In genomic region chr12:113422929-113423669, GRCh38 we compare ENCODE assay signal across 9 cellular contexts. TPM values are rescaled to one million over a fixed set of nuclear protein-coding genes. Genes with fewer than 3 reads are reported as not detected.
A peak's percentile ranks its signal among the peaks of the same experiment; 100 is the strongest.
DNase-seq lines count a peak whose midpoint lies in the region; ATAC-seq and TF ChIP-seq lines count a peak whose summit lies in the region.
"Had no signal": no experiment of that assay in that cellular context is flagged by ENCODE, and none has a peak within 500 bp of the region (broad histone marks: within the 10 kb centered on the region; RNA-seq: fewer than 3 reads in every experiment).

No MANE protein-coding gene starts in this region.

- WGBS in heart left ventricle, 4 donors: 72 to 83% (median 77%) methylated on average over 6 of the region's 6 CpGs
- 70% methylated on average over 6 of the region's 6 CpGs for WGBS in right cardiac atrium
- 90% methylated on average over 6 of the region's 6 CpGs for WGBS in mammary epithelial cell (ENCODE audit: low coverage, missing lambda C conversion rate)
- WGBS in mesodermal cell (ENCODE audit: insufficient coverage in 2 of 2), 2 experiments: 90 to 100% methylated on average over 1 to 4 of the region's 6 CpGs

- TF ChIP-seq POLR2A in heart left ventricle (IDR thresholded peaks at IDR 0.05) (no peak), vagina (IDR thresholded peaks at IDR 0.05) (no peak)

- DNase-seq in heart left ventricle (no peak), right cardiac atrium (no peak), mammary epithelial cell (peak; percentile 30), vagina (ENCODE audit: extremely low spot score in 2 of 2) (no peak)
- DNase-seq in activated naive CD4-positive, alpha-beta T cell treated with anti-CD3 and anti-CD28 coated beads, Interleukin-2, amount 50 U/mL, for 72 hours (ENCODE audit: low spot score in 2 of 2): no peak
- no peak for DNase-seq in activated effector memory CD4-positive, alpha-beta T cell treated with Interleukin-2 at 50 U/mL for 16 hours
- DNase-seq: activated naive CD4-positive, alpha-beta T cell treated with Interleukin-2 at 50 U/mL for 16 hours had no signal

- dilution Hi-C loops in mammary epithelial cell (cut with HindIII; ENCODE audit: low sequenced_read_pairs): no loop called here

- TF ChIP-seq CTCF in heart left ventricle (IDR thresholded peaks at IDR 0.05): no peak
- no peak for TF ChIP-seq CTCF in mammary epithelial cell (conservative IDR thresholded peaks at IDR 0.05 in 1 of 2, IDR thresholded peaks at IDR 0.05 in 1 of 2; ENCODE audit: extremely low read depth in 1 of 2, insufficient read depth in 1 of 2, low read depth in 1 of 2, low read length in 2 of 2)
- no peak for TF ChIP-seq CTCF in vagina (IDR thresholded peaks at IDR 0.05)

- H3K4me1 ChIP-seq in heart left ventricle (peaks cover 0 to 28% (median 5%) of the 10 kb centered on the region in 12 donors), right cardiac atrium (ENCODE audit: control insufficient read depth, insufficient read depth, low read length) (no peaks in the 10 kb centered on the region), mammary epithelial cell (ENCODE audit: insufficient read depth, low read length) (peaks cover 5% of the 10 kb centered on the region), mesodermal cell (ENCODE audit: control insufficient read depth, insufficient read depth, low read length, poor library complexity, severe bottlenecking) (peaks cover 3% of the 10 kb centered on the region), vagina (peaks cover 6% of the 10 kb centered on the region)

- peak overlapping the region; percentile 86 for H2AFZ ChIP-seq in mammary epithelial cell (ENCODE audit: low read depth, low read length)

- BruUV-seq in mammary epithelial cell (replicated peaks; lab: Mats Ljungman, UMichigan): no TSS peak

- in situ Hi-C loops in mammary epithelial cell (cut with MboI; ENCODE audit: low sequenced_read_pairs in 2 of 2): loop anchor here (5.0 to 10.0 kb wide), 3 partner anchors 108 to 228 kb away; no protein-coding TSS in a partner anchor

- H3K4me2 ChIP-seq in mammary epithelial cell (ENCODE audit: insufficient read depth, low read depth, low read length): peak overlapping the region; percentile 99

- H3K27ac ChIP-seq in heart left ventricle (peak overlapping the region in 6 of 12 donors; percentile 62 to 93 (median 72)), right cardiac atrium (ENCODE audit: low read length) (no peak overlapping the region), mammary epithelial cell (ENCODE audit: insufficient read depth, low read depth, low read length) (peak overlapping the region; percentile 27), mesodermal cell (ENCODE audit: low read depth, low read length, severe bottlenecking) (no peak overlapping the region), vagina (no peak overlapping the region)

- H3K9me3 ChIP-seq in heart left ventricle (no peaks in the 10 kb centered on the region), right cardiac atrium (ENCODE audit: control insufficient read depth, low read length) (no peaks in the 10 kb centered on the region), mammary epithelial cell (replicated peaks; ENCODE audit: insufficient read depth, low read length) (no peaks in the 10 kb centered on the region), mesodermal cell (ENCODE audit: control insufficient read depth, low read length) (no peaks in the 10 kb centered on the region), vagina (no peaks in the 10 kb centered on the region)

- H3K4me3 ChIP-seq in heart left ventricle (peak overlapping the region in 11 of 12 donors; percentile 43 to 82 (median 58)), right cardiac atrium (ENCODE audit: low read length) (no peak overlapping the region), mammary epithelial cell (replicated peaks in 1 of 3; ENCODE audit: insufficient read depth in 1 of 3, low read depth in 2 of 3, low read length in 3 of 3) (peak overlapping the region; percentile 50 to 65 (median 62)), mesodermal cell (ENCODE audit: extremely low read depth, insufficient read depth, low read length, poor library complexity, severe bottlenecking) (peak overlapping the region; percentile 40), vagina (peak overlapping the region; percentile 34 to 41)

- H3K27me3 ChIP-seq in heart left ventricle (no peaks in the 10 kb centered on the region), right cardiac atrium (ENCODE audit: control insufficient read depth, insufficient read depth) (no peaks in the 10 kb centered on the region), mammary epithelial cell (ENCODE audit: insufficient read depth, low read length) (no peaks in the 10 kb centered on the region), vagina (no peaks in the 10 kb centered on the region)

- ATAC-seq in heart left ventricle (no peak), right cardiac atrium (no peak), HG02938 (IDR thresholded peaks at IDR 0.05; ENCODE audit: unreplicated experiment) (no peak)
- no peak for ATAC-seq in activated naive CD4-positive, alpha-beta T cell treated with anti-CD3 and anti-CD28 coated beads, Interleukin-2, amount 50 U/mL, for 72 hours

- CTCF ChIA-PET in mammary epithelial cell (lab: Charles Lee; ENCODE audit: low non-redundant PET): no interaction called here

- intact Hi-C loops in heart left ventricle (cut with DNase I) (loop anchor here in 8 of 10 donors (5.0 to 10.0 kb wide), 5 partner anchors 108 to 228 kb away; no protein-coding TSS in a partner anchor), right cardiac atrium (cut with DNase I) (loop anchor here (5.0 to 10.0 kb wide), 3 partner anchors 108 to 228 kb away; no protein-coding TSS in a partner anchor), mammary epithelial cell (cut with micrococcal nuclease) (loop anchor here (5.0 kb wide), 1 partner anchor 66 kb away; the partner anchor contains the start of gene PLBD2), vagina (cut with DNase I) (no loop called here)

- H4K20me1 ChIP-seq in mammary epithelial cell (ENCODE audit: insufficient read depth, low read length): no peaks in the 10 kb centered on the region

- no peaks in the 10 kb centered on the region for H3K9me3 Mint-ChIP-seq in activated naive CD4-positive, alpha-beta T cell treated with anti-CD3 and anti-CD28 coated beads, Interleukin-2, amount 50 U/mL, for 72 hours

- no peaks in the 10 kb centered on the region for H3K36me3 Mint-ChIP-seq in activated naive CD4-positive, alpha-beta T cell treated with anti-CD3 and anti-CD28 coated beads, Interleukin-2, amount 50 U/mL, for 72 hours

- peak overlapping the region; percentile 78 for H3K9ac ChIP-seq in mammary epithelial cell (ENCODE audit: insufficient read depth, low read length)

- peak overlapping the region in 1 of 2 donors; percentile 89 for H3K27ac Mint-ChIP-seq in activated naive CD4-positive, alpha-beta T cell treated with anti-CD3 and anti-CD28 coated beads, Interleukin-2, amount 50 U/mL, for 72 hours

- peaks cover 4% of the 10 kb centered on the region for H3K79me2 ChIP-seq in mammary epithelial cell (ENCODE audit: insufficient read depth, low read length)

- no peaks in the 10 kb centered on the region for H3K36me3 ChIP-seq in heart left ventricle
- no peaks in the 10 kb centered on the region for H3K36me3 ChIP-seq in mammary epithelial cell (ENCODE audit: insufficient read depth, low read length)
- no peaks in the 10 kb centered on the region for H3K36me3 ChIP-seq in mesodermal cell (ENCODE audit: control insufficient read depth, insufficient read depth, low read length)
- no peaks in the 10 kb centered on the region for H3K36me3 ChIP-seq in vagina

RNA-seq across cellular contexts. Expression of gene SDSL, which starts 0.9 kb away (rescaled TPM):
- total RNA-seq in heart left ventricle: 10 to 100 TPM in 4 of 9 donors, 1 to 10 TPM in 5; 2.6 to 21.0 (median 7.9) TPM
- 1 to 10 TPM; 2.5 to 3.3 TPM for polyA plus RNA-seq in heart left ventricle
- 1 to 10 TPM; 4.2 to 9.5 (median 5.7) TPM for total RNA-seq in right cardiac atrium
- polyA plus RNA-seq in right cardiac atrium: 8.0 TPM
- total RNA-seq in mammary epithelial cell: 10 to 100 TPM in 1 of 2 donors, 1 to 10 TPM in 1; 5.7 to 10.8 TPM
- polyA plus RNA-seq in mammary epithelial cell: 6.1 TPM
- polyA minus RNA-seq in mammary epithelial cell: 4.7 TPM
- 4.1 TPM for polyA plus RNA-seq in mesodermal cell (2013, experiment 1 of 2)
- 4.2 TPM for polyA plus RNA-seq in mesodermal cell (2013, experiment 2 of 2)
- total RNA-seq in vagina: not detected
- total RNA-seq in activated naive CD4-positive, alpha-beta T cell treated with anti-CD3 and anti-CD28 coated beads, Interleukin-2, amount 50 U/mL, for 72 hours: 1 to 10 TPM in 1 of 2 donors, not detected in 1; 2.9 TPM

RNA-seq across cellular contexts. Expression of gene SDS, which starts 19.4 kb away (rescaled TPM):
- total RNA-seq in heart left ventricle: 10 to 100 TPM in 1 of 9 donors, 1 to 10 TPM in 1, under 1 TPM in 2, not detected in 5; 0.28 to 10.5 (median 0.99) TPM
- under 1 TPM in 1 of 2 donors, not detected in 1; 0.32 TPM for polyA plus RNA-seq in heart left ventricle
- under 1 TPM in 3 of 4 donors, not detected in 1; 0.26 to 0.58 (median 0.34) TPM for total RNA-seq in right cardiac atrium
- 0.52 TPM for polyA plus RNA-seq in right cardiac atrium
- total RNA-seq in mammary epithelial cell: not detected
- not detected for polyA plus RNA-seq in mammary epithelial cell
- not detected for polyA minus RNA-seq in mammary epithelial cell
- not detected for polyA plus RNA-seq in mesodermal cell (2013, experiment 1 of 2)
- polyA plus RNA-seq in mesodermal cell (2013, experiment 2 of 2): not detected
- not detected for total RNA-seq in vagina
- not detected for total RNA-seq in activated naive CD4-positive, alpha-beta T cell treated with anti-CD3 and anti-CD28 coated beads, Interleukin-2, amount 50 U/mL, for 72 hours

RNA-seq across cellular contexts. Expression of gene LHX5, which starts 48.6 kb away (rescaled TPM):
- total RNA-seq in heart left ventricle (not detected), right cardiac atrium (not detected), mammary epithelial cell (under 1 TPM; 0.49 to 0.67 TPM), vagina (not detected)
- polyA plus RNA-seq in heart left ventricle (not detected), right cardiac atrium (not detected), mammary epithelial cell (0.17 TPM)
- polyA minus RNA-seq in mammary epithelial cell: not detected
- polyA plus RNA-seq in mesodermal cell (2013, experiment 1 of 2): 0.07 TPM
- 0.10 TPM for polyA plus RNA-seq in mesodermal cell (2013, experiment 2 of 2)
- total RNA-seq in activated naive CD4-positive, alpha-beta T cell treated with anti-CD3 and anti-CD28 coated beads, Interleukin-2, amount 50 U/mL, for 72 hours: not detected
